In the genomic region with DNA sequence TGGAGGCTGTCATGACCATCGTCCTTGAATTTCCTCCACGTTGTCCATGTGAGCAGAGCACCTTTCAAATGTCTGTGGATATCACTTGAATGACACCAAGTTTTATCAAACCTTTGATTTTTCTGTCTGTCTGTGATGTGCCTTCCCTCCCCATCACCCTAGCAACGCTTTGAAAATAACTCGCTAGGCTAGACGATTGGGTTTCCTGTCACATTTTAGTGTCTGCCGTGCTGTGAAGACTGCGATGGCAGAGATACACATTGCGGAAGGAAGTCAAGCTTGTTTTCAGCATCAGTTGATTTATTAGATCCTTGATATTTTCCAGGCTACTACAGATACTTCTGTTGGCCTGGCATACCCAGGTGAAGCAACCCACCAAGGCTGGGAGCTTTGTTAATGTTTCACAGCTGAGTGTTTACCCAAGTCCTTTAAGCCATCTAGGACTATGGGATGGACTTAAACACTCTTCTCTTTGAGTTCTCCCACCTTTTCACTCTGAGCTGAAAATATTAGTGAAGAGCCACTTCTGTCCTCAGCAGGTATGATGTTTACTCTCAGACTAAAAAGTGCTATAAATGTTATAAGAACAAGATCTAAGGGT, we compare ENCODE assay signal across 8 cellular contexts.
DNase-seq lines count a peak whose midpoint lies in the region; ATAC-seq and TF ChIP-seq lines count a peak whose summit lies in the region.

No MANE protein-coding gene starts in this region.

- WGBS in heart left ventricle, 4 donors = 55 to 58% (median 56%) methylated on average over 8 of the region's 8 CpGs
- 47 to 66% methylated on average over 8 of the region's 8 CpGs for WGBS in esophagus squamous epithelium, 2 donors

- TF ChIP-seq POLR2A in heart left ventricle (IDR thresholded peaks at IDR 0.05) (no peak), esophagus squamous epithelium (IDR thresholded peaks at IDR 0.05) (peak in 1 of 4 donors; percentile 34)

- H3K9me3 ChIP-seq in upper lobe of right lung = no peaks in the 10 kb centered on the region
- no peaks in the 10 kb centered on the region for H3K9me3 ChIP-seq in heart left ventricle
- H3K9me3 ChIP-seq in esophagus squamous epithelium = no peaks in the 10 kb centered on the region

- DNase-seq in CD1c-positive myeloid dendritic cell (ENCODE audit: extremely low spot score) (peak; percentile 82), left colon (peak in 1 of 2 donors; percentile 28), upper lobe of right lung (no peak), left ventricle myocardium superior (no peak), heart left ventricle (no peak), esophagus squamous epithelium (lab: John Stamatoyannopoulos, UW) (no peak)
- peak; percentile 54 for DNase-seq in activated CD4-positive, alpha-beta T cell treated with anti-CD3 and anti-CD28 coated beads for 48 hours

- H3K27me3 ChIP-seq in upper lobe of right lung = no peaks in the 10 kb centered on the region
- no peaks in the 10 kb centered on the region for H3K27me3 ChIP-seq in heart left ventricle
- H3K27me3 ChIP-seq in esophagus squamous epithelium = no peaks in the 10 kb centered on the region

- TF ChIP-seq CTCF in upper lobe of right lung (IDR thresholded peaks at IDR 0.05) (no peak), heart left ventricle (IDR thresholded peaks at IDR 0.05) (no peak), esophagus squamous epithelium (IDR thresholded peaks at IDR 0.05) (no peak)

- peak; percentile 37 for ATAC-seq in HG03196 (IDR thresholded peaks at IDR 0.05; ENCODE audit: unreplicated experiment)
- peak; percentile 44 for ATAC-seq in left colon
- peak; percentile 90 for ATAC-seq in upper lobe of right lung
- ATAC-seq in left ventricle myocardium superior = no peak
- no peak for ATAC-seq in heart left ventricle

- intact Hi-C loops in left colon (cut with DNase I, micrococcal nuclease) (no loop called here), upper lobe of right lung (cut with DNase I) (no loop called here), left ventricle myocardium superior (cut with micrococcal nuclease) (no loop called here), heart left ventricle (cut with DNase I) (no loop called here), esophagus squamous epithelium (cut with DNase I) (no loop called here)

- H3K4me1 ChIP-seq in upper lobe of right lung (peaks cover 30% of the 10 kb centered on the region), heart left ventricle (peaks cover 0 to 87% (median 5%) of the 10 kb centered on the region in 12 donors), esophagus squamous epithelium (peaks cover 0 to 41% (median 8%) of the 10 kb centered on the region in 3 donors)

- no peaks in the 10 kb centered on the region for H3K36me3 ChIP-seq in upper lobe of right lung
- no peaks in the 10 kb centered on the region for H3K36me3 ChIP-seq in heart left ventricle
- no peaks in the 10 kb centered on the region for H3K36me3 ChIP-seq in esophagus squamous epithelium

- no peak overlapping the region for H3K4me3 ChIP-seq in upper lobe of right lung
- H3K4me3 ChIP-seq in heart left ventricle = peak overlapping the region in 1 of 12 donors; percentile 1
- H3K4me3 ChIP-seq in esophagus squamous epithelium = no peak overlapping the region

- H3K27ac ChIP-seq in upper lobe of right lung (peak overlapping the region; percentile 43), heart left ventricle (peak overlapping the region in 1 of 12 donors; percentile 82), esophagus squamous epithelium (peak overlapping the region in 2 of 4 donors; percentile 3 to 22)

Comparison
In these comparisons a context has a peak if more than half of its experiments do, and no peak if none do; other contexts are left out.
1. DNase-seq: peak in CD1c-positive myeloid dendritic cell (single experiment) and activated CD4-positive, alpha-beta T cell treated with anti-CD3 and anti-CD28 coated beads for 48 hours (single experiment); none in upper lobe of right lung (single experiment), left ventricle myocardium superior (single experiment), heart left ventricle (0 of 5) and esophagus squamous epithelium (single experiment).
2. ATAC-seq: peak in HG03196 (single experiment), left colon (single experiment) and upper lobe of right lung (single experiment); none in left ventricle myocardium superior (single experiment) and heart left ventricle (0 of 4).